ENCODE assay signal across 9 cellular contexts in genomic region chr6:71289802-71290175, GRCh38. TPM values are rescaled to one million over a fixed set of nuclear protein-coding genes. Genes with fewer than 3 reads are reported as not detected.
DNase-seq lines count a peak whose midpoint lies in the region; FAIRE-seq and TF ChIP-seq lines count a peak whose summit lies in the region.
"Had no signal": no experiment of that assay in that cellular context is flagged by ENCODE, and none has a peak within 500 bp of the region (broad histone marks: within the 10 kb centered on the region; RNA-seq: fewer than 3 reads in every experiment).

No MANE protein-coding gene starts in this region.

- peak overlapping the region; percentile 72 for H3K4me2 ChIP-seq in fibroblast of lung (ENCODE audit: extremely low read depth, insufficient read depth, low read length)

- H3K36me3 ChIP-seq in SK-N-MC (ENCODE audit: insufficient read depth, low read length) = no peaks in the 10 kb centered on the region; the same call in 1 of the 2 replicates
- no peaks in the 10 kb centered on the region for H3K36me3 ChIP-seq in fibroblast of lung (ENCODE audit: control insufficient read depth, insufficient read depth, low read length)
- H3K36me3 ChIP-seq in sigmoid colon = peaks cover 0 to 16% (median 0%) of the 10 kb centered on the region in 4 donors
- no peaks in the 10 kb centered on the region for H3K36me3 ChIP-seq in ovary

- H4K20me1 ChIP-seq in fibroblast of lung (ENCODE audit: control insufficient read depth, extremely low read depth, insufficient read depth, low read length) = no peaks in the 10 kb centered on the region

- FAIRE-seq in GM12892 (lab: Jason Lieb, UNC) = no peak

- peaks cover 11% of the 10 kb centered on the region for H3K4me1 ChIP-seq in fibroblast of lung (ENCODE audit: control insufficient read depth, extremely low read depth, insufficient read depth, low read length)
- peaks cover 0 to 28% (median 14%) of the 10 kb centered on the region in 4 donors for H3K4me1 ChIP-seq in sigmoid colon
- peaks cover 5% of the 10 kb centered on the region for H3K4me1 ChIP-seq in ovary (ENCODE audit: insufficient read depth)

- DNase-seq in GM12864 (ENCODE audit: low read depth) = no peak
- no peak for DNase-seq in SK-N-MC (ENCODE audit: low read depth, low spot score)
- no peak for DNase-seq in fibroblast of lung (ENCODE audit: low read depth in 2 of 2)
- DNase-seq in sigmoid colon = no peak
- no peak for DNase-seq in effector CD8-positive, alpha-beta T cell (lab: John Stamatoyannopoulos, UW)
- DNase-seq in GM13976 (ENCODE audit: low spot score) = no peak
- no peak for DNase-seq in GM12892 (ENCODE audit: insufficient read length)
- no peak for DNase-seq in ovary
- DNase-seq: NK-92 treated with Interleukin-12 subunit alpha and Interleukin-12 subunit beta, amount 100 ng/mL, for 24 hours had no signal

- H3K9me3 ChIP-seq in SK-N-MC (ENCODE audit: low read depth, low read length) (no peaks in the 10 kb centered on the region), fibroblast of lung (ENCODE audit: control insufficient read depth, insufficient read depth, low read depth, low read length) (no peaks in the 10 kb centered on the region), sigmoid colon (no peaks in the 10 kb centered on the region), ovary (no peaks in the 10 kb centered on the region)

- H3K4me3 ChIP-seq in GM12864 (ENCODE audit: low read depth, low read length) = peak overlapping the region; percentile 82
- H3K4me3 ChIP-seq in SK-N-MC = peak overlapping the region; percentile 86
- H3K4me3 ChIP-seq in fibroblast of lung (replicated peaks in 1 of 4; ENCODE audit: control extremely low read depth in 1 of 4, insufficient read depth in 1 of 4, low read depth in 3 of 4, low read length in 4 of 4) = peak overlapping the region; percentile 55 to 71 (median 66)
- peak overlapping the region; percentile 65 to 85 (median 80) for H3K4me3 ChIP-seq in sigmoid colon
- H3K4me3 ChIP-seq in ovary = no peak overlapping the region

- peak overlapping the region; percentile 74 for H3K9ac ChIP-seq in SK-N-MC (ENCODE audit: insufficient read length)
- H3K9ac ChIP-seq in fibroblast of lung (ENCODE audit: insufficient read depth, low read length) = no peak overlapping the region

- no peak for TF ChIP-seq CTCF in GM12864 (IDR thresholded peaks at IDR 0.05; ENCODE audit: low read depth, low read length, missing control alignments)
- TF ChIP-seq CTCF in fibroblast of lung (conservative IDR thresholded peaks at IDR 0.05 in 1 of 2, IDR thresholded peaks at IDR 0.05 in 1 of 2; ENCODE audit: low read depth in 1 of 2, low read length in 2 of 2) = no peak
- no peak for TF ChIP-seq CTCF in sigmoid colon (IDR thresholded peaks at IDR 0.05)
- TF ChIP-seq CTCF in GM13976 (IDR thresholded peaks at IDR 0.05; ENCODE audit: borderline replicate concordance, control extremely low read depth, extremely low read depth, insufficient read depth, missing control alignments) = no peak
- TF ChIP-seq CTCF in ovary (IDR thresholded peaks at IDR 0.05) = no peak

- no peak for TF ChIP-seq POLR2A in sigmoid colon (IDR thresholded peaks at IDR 0.05)
- no peak for TF ChIP-seq POLR2A in GM12892 (IDR thresholded peaks at IDR 0.05; ENCODE audit: low read depth, low read length)
- TF ChIP-seq POLR2A in ovary (IDR thresholded peaks at IDR 0.05) = no peak

- H2AFZ ChIP-seq in fibroblast of lung (ENCODE audit: low read length) = no peak overlapping the region

- intact Hi-C loops in sigmoid colon (cut with DNase I) (loop anchor here (5.0 kb wide), 3 partner anchors 63 to 223 kb away; no protein-coding TSS in a partner anchor), ovary (cut with DNase I) (no loop called here)

- in situ Hi-C loops in GM13976 (cut with MboI; ENCODE audit: low sequenced_read_pairs, unreplicated experiment) = no loop called here

- 72 to 86% methylated on average over 5 of the region's 5 CpGs for WGBS in sigmoid colon, 2 donors
- WGBS in ovary, 3 donors = 93 to 94% (median 93%) methylated on average over 5 of the region's 5 CpGs

- no peak for TF ChIP-seq EP300 in sigmoid colon (IDR thresholded peaks at IDR 0.05)
- TF ChIP-seq EP300 in ovary (IDR thresholded peaks at IDR 0.05) = no peak

- H3K79me2 ChIP-seq in fibroblast of lung (ENCODE audit: control insufficient read depth, insufficient read depth, low read length) = peaks cover 18% of the 10 kb centered on the region

- H3K27me3 ChIP-seq in fibroblast of lung (ENCODE audit: control insufficient read depth, insufficient read depth, low read length) (no peaks in the 10 kb centered on the region), sigmoid colon (no peaks in the 10 kb centered on the region), ovary (peaks cover 3% of the 10 kb centered on the region)

- no peak overlapping the region for H3K27ac ChIP-seq in SK-N-MC
- no peak overlapping the region for H3K27ac ChIP-seq in fibroblast of lung (ENCODE audit: insufficient read depth, low read length)
- peak overlapping the region in 3 of 4 donors; percentile 92 to 94 (median 93) for H3K27ac ChIP-seq in sigmoid colon
- no peak overlapping the region for H3K27ac ChIP-seq in ovary

RNA-seq across cellular contexts. Expression of gene OGFRL1, which starts 1.2 kb away (rescaled TPM):
- total RNA-seq in fibroblast of lung = 14.0 and 23.6 TPM in 2 replicates
- 15.3 and 27.7 TPM in 2 replicates for polyA plus RNA-seq in fibroblast of lung
- 11.2 and 21.7 TPM in 2 replicates for polyA plus RNA-seq in fibroblast of lung (2012)
- 1.3 and 2.0 TPM in 2 replicates for polyA minus RNA-seq in fibroblast of lung (ENCODE audit: low replicate concordance)
- 10 to 100 TPM; 23.0 to 58.5 (median 30.6) TPM for total RNA-seq in sigmoid colon
- polyA plus RNA-seq in sigmoid colon = 1 to 10 TPM; 3.2 to 6.0 (median 5.4) TPM
- polyA plus RNA-seq in GM12892 (2012; ENCODE audit: missing spikeins) = 1.8 TPM
- 10 to 100 TPM in 2 of 7 donors, 1 to 10 TPM in 5; 6.7 to 16.1 (median 9.3) TPM for total RNA-seq in ovary
- polyA plus RNA-seq in ovary = 1 to 10 TPM; 3.0 to 9.0 TPM

Comparison
In these comparisons a context has a peak if more than half of its experiments do, and no peak if none do; other contexts are left out.
1. H3K27ac ChIP-seq: peak in sigmoid colon (3 of 4); none in SK-N-MC (single experiment), fibroblast of lung (single experiment) and ovary (0 of 2).